ENCODE assay signal across 22 cellular contexts in the genomic region with DNA sequence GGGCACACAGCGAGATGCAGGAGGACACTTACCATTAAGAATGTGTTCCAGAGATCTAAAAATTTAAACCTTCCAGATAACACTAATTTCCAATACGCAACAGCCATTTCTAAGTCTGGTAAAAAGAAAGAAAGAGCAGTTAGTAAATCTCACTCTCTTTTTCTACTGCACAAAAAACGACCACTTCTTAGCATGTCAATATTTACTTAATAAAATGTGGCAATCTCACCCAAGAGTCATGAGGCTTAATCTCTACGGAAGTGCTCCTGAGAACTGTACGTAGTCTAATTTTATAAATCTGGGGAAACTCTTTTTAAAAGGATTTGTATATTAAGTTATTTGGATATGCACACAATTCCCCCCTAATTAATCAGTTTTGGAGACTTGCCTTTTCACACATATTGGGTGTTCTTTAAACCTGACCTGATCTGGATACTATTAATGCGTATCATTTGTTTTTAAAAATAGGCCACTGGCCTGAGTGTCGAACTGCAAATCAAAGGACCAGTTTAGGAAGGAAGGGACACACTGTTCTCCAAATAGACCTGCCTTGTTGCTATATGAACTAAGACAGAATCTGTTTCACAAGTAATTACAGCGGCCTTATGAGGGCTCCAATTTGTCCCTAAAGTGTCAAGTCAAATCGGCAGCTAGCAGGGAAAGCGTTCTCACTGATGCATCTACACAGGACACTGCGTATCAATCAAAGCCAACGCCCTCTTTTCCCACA.
"Had no signal": no experiment of that assay in that cellular context is flagged by ENCODE, and none has a peak within 500 bp of the region (broad histone marks: within the 10 kb centered on the region; RNA-seq: fewer than 3 reads in every experiment).

No MANE protein-coding gene starts in this region.

- H3K27me3 Mint-ChIP-seq: activated naive CD8-positive, alpha-beta T cell; naive B cell had no signal

- DNase-seq: activated CD4-positive, alpha-beta T cell treated with anti-CD3 and anti-CD28 coated beads for 4 hours; activated CD4-positive, alpha-beta T cell treated with anti-CD3 and anti-CD28 coated beads, Interleukin-2, amount 50 U/mL, for 4 hours; activated CD4-positive, CD25-positive, alpha-beta regulatory T cell; activated effector memory CD4-positive, alpha-beta T cell treated with Interleukin-2 at 50 U/mL for 16 hours; activated naive CD4-positive, alpha-beta T cell treated with Interleukin-2 at 50 U/mL for 16 hours; anterior cingulate cortex; cerebellar nuclear complex; colonic mucosa; effector memory CD4-positive, alpha-beta T cell; erythroblast; mammary epithelial cell; naive B cell; nephron progenitor cell; psoas muscle; stimulated activated CD4-positive, alpha-beta T cell treated with anti-CD3 and anti-CD28 coated beads, Interleukin-2, amount 100 ng/mL, for 48 hours; stimulated activated naive CD4-positive, alpha-beta T cell treated with Interleukin-2 at 50 U/mL for 16 hours; trophoblast cell had no signal

- H3K27ac Mint-ChIP-seq: activated naive CD8-positive, alpha-beta T cell; nephron progenitor cell had no signal

- H3K4me3 Mint-ChIP-seq: activated naive CD8-positive, alpha-beta T cell; naive B cell; nephron progenitor cell had no signal

- H3K9me3 Mint-ChIP-seq: naive B cell, nephron progenitor cell had no signal

- H3K4me1 ChIP-seq: colonic mucosa, psoas muscle had no signal

- FAIRE-seq: pancreas had no signal

- ATAC-seq: gastroesophageal sphincter had no signal

- H3K27me3 ChIP-seq: colonic mucosa, gastroesophageal sphincter, pancreas had no signal

- H3K9me3 ChIP-seq: colonic mucosa, gastroesophageal sphincter, pancreas, psoas muscle, thoracic aorta had no signal

- H3K4me3 ChIP-seq: colonic mucosa, gastroesophageal sphincter, pancreas, psoas muscle, SK-N-MC, thoracic aorta had no signal

- H3K36me3 Mint-ChIP-seq: activated naive CD8-positive, alpha-beta T cell had no signal

- H3K27ac ChIP-seq: colonic mucosa, gastroesophageal sphincter, pancreas, psoas muscle, SK-N-MC, thoracic aorta had no signal

- H3K4me1 Mint-ChIP-seq: nephron progenitor cell had no signal
